Comparison of ENCODE assay signal across 8 cellular contexts in genomic region chrX:49191033-49191871, GRCh38. TPM values are rescaled to one million over a fixed set of nuclear protein-coding genes. Genes with fewer than 3 reads are reported as not detected.
DNase-seq lines count a peak whose midpoint lies in the region; ATAC-seq and TF ChIP-seq lines count a peak whose summit lies in the region.

No MANE protein-coding gene starts in this region.

- H3K4me1 ChIP-seq in adipocyte (ENCODE audit: control insufficient read depth, insufficient read depth, low read length) (peaks cover 2% of the 10 kb centered on the region), trophoblast cell (ENCODE audit: control insufficient read depth in 1 of 2, insufficient read depth in 2 of 2, low read length in 2 of 2) (peaks cover 6 to 7% of the 10 kb centered on the region in 2 experiments)

- H3K9me3 ChIP-seq in SU-DHL-6 (ENCODE audit: insufficient read depth, low read length) (no peaks in the 10 kb centered on the region), adipocyte (ENCODE audit: control insufficient read depth, low read length) (no peaks in the 10 kb centered on the region), trophoblast cell (ENCODE audit: insufficient read depth, low read depth, low read length) (no peaks in the 10 kb centered on the region)

- no peak overlapping the region for H2AK5ac ChIP-seq in trophoblast cell (ENCODE audit: low read length)

- no peak overlapping the region for H2BK120ac ChIP-seq in trophoblast cell (ENCODE audit: insufficient read depth, low read length, poor library complexity)

- H2BK12ac ChIP-seq in trophoblast cell (ENCODE audit: low read length) = no peak overlapping the region

- TF ChIP-seq CTCF in SU-DHL-6 (IDR thresholded peaks at IDR 0.05; ENCODE audit: insufficient read depth, low read length, poor library complexity, severe bottlenecking) = no peak

- peak overlapping the region; percentile 82 for H4K8ac ChIP-seq in trophoblast cell (ENCODE audit: low read depth, low read length)

- H3K18ac ChIP-seq in trophoblast cell (ENCODE audit: low read length) = peak overlapping the region; percentile 5

- peak overlapping the region; percentile 36 for H2BK5ac ChIP-seq in trophoblast cell (ENCODE audit: low read depth, low read length, poor library complexity)

- H3K4me2 ChIP-seq in SU-DHL-6 (ENCODE audit: low read depth, low read length, poor library complexity, severe bottlenecking) = peak overlapping the region; percentile 84
- peak overlapping the region; percentile 96 for H3K4me2 ChIP-seq in trophoblast cell (ENCODE audit: low read length)

- H3K14ac ChIP-seq in trophoblast cell (ENCODE audit: low read length) = peak overlapping the region; percentile 35

- peaks cover 6% of the 10 kb centered on the region for H3K79me1 ChIP-seq in trophoblast cell (ENCODE audit: low read length)

- peak overlapping the region; percentile 66 for H4K91ac ChIP-seq in trophoblast cell (ENCODE audit: low read depth, low read length)

- peak overlapping the region; percentile 71 for H2AFZ ChIP-seq in SU-DHL-6 (ENCODE audit: low read depth, low read length, severe bottlenecking)
- H2AFZ ChIP-seq in trophoblast cell (ENCODE audit: insufficient read depth, low read length, poor library complexity) = peak overlapping the region; percentile 30

- H3K27me3 ChIP-seq in SU-DHL-6 (ENCODE audit: low read length) (no peaks in the 10 kb centered on the region), adipocyte (replicated peaks; ENCODE audit: control insufficient read depth, insufficient read depth, low read length) (no peaks in the 10 kb centered on the region), trophoblast cell (ENCODE audit: insufficient read depth, low read length) (no peaks in the 10 kb centered on the region)

- H3K36me3 ChIP-seq in SU-DHL-6 (ENCODE audit: low read length) (no peaks in the 10 kb centered on the region), adipocyte (ENCODE audit: control insufficient read depth, insufficient read depth, low read length, severe bottlenecking) (no peaks in the 10 kb centered on the region), trophoblast cell (ENCODE audit: control insufficient read depth in 1 of 2, insufficient read depth in 2 of 2, low read length in 2 of 2) (no peaks in the 10 kb centered on the region)

- H3K27ac ChIP-seq in SU-DHL-6 (ENCODE audit: low read depth, low read length) (peak overlapping the region; percentile 72), trophoblast cell (ENCODE audit: low read depth, low read length) (peak overlapping the region; percentile 66)

- peaks cover 9% of the 10 kb centered on the region; the same call in 1 of the 2 replicates for H3F3A ChIP-seq in SU-DHL-6 (ENCODE audit: insufficient read depth)

- H3K9ac ChIP-seq in SU-DHL-6 (ENCODE audit: low read length) (peak overlapping the region; percentile 84), adipocyte (ENCODE audit: low read length) (peak overlapping the region; percentile 91), trophoblast cell (ENCODE audit: low read length) (peak overlapping the region; percentile 91)

- no peak overlapping the region for H4K12ac ChIP-seq in trophoblast cell (ENCODE audit: low read depth, low read length)

- H3K23ac ChIP-seq in trophoblast cell (ENCODE audit: low read length) = no peak overlapping the region

- peak; percentile 89 for ATAC-seq in HG02623 (IDR thresholded peaks at IDR 0.05; ENCODE audit: unreplicated experiment)

- H3K4ac ChIP-seq in trophoblast cell (ENCODE audit: low read depth, low read length) = peak overlapping the region; percentile 9

- TF ChIP-seq POLR2A in GM10847 (IDR thresholded peaks at IDR 0.05; ENCODE audit: extremely low read depth, insufficient read length) = peak; percentile 77

- no CpG with 5 or more reads among the region's 54 CpGs for WGBS in trophoblast cell (ENCODE audit: extremely low coverage, insufficient coverage, insufficient read length)

- H3K79me2 ChIP-seq in SU-DHL-6 (ENCODE audit: insufficient read depth, low read length) = no peaks in the 10 kb centered on the region
- peaks cover 2% of the 10 kb centered on the region for H3K79me2 ChIP-seq in trophoblast cell (ENCODE audit: control insufficient read depth, insufficient read depth, low read length, poor library complexity)

- H4K20me1 ChIP-seq in SU-DHL-6 (ENCODE audit: low read depth, low read length) = no peaks in the 10 kb centered on the region

- DNase-seq in NCI-H1092 treated with DMSO at 0.1 percent for 48 hours (lab: John Stamatoyannopoulos, UW) (peak; percentile 100), adipocyte (ENCODE audit: low read depth) (peak; percentile 97), cardiac septum (ENCODE audit: low spot score) (peak; percentile 93), trophoblast cell (peak; percentile 92 to 93), ureter (ENCODE audit: low spot score) (peak; percentile 94)

- H3K4me3 ChIP-seq in SU-DHL-6 (ENCODE audit: insufficient read depth, low read length, poor library complexity, severe bottlenecking) = peak overlapping the region; percentile 79
- H3K4me3 ChIP-seq in adipocyte (ENCODE audit: low read length) = peak overlapping the region; percentile 84
- peak overlapping the region; percentile 81 for H3K4me3 ChIP-seq in trophoblast cell (ENCODE audit: low read depth, low read length)

- no peaks in the 10 kb centered on the region for H3K9me2 ChIP-seq in SU-DHL-6 (replicated peaks; ENCODE audit: insufficient read depth, low read length)

- intact Hi-C loops in cardiac septum (cut with DNase I) = no loop called here

RNA-seq across cellular contexts. Expression of gene PRICKLE3, which starts 5.1 kb away (rescaled TPM):
- total RNA-seq in cardiac septum = 10.3 TPM
- polyA plus RNA-seq in trophoblast cell (2013) = 12.6 TPM in 2 replicates
- total RNA-seq in ureter = 24.7 TPM

RNA-seq across cellular contexts. Expression of gene SYP, which starts 8.7 kb away (rescaled TPM):
- total RNA-seq in cardiac septum (1.2 TPM), ureter (1.7 TPM)
- 0.14 and 0.16 TPM in 2 replicates for polyA plus RNA-seq in trophoblast cell (2013)

RNA-seq across cellular contexts. Expression of gene PLP2, which starts 19.6 kb away (rescaled TPM):
- 84.9 TPM for total RNA-seq in cardiac septum
- polyA plus RNA-seq in trophoblast cell (2013) = 35.9 and 37.5 TPM in 2 replicates
- 141 TPM for total RNA-seq in ureter

RNA-seq across cellular contexts. Expression of gene MAGIX, which starts 28.7 kb away (rescaled TPM):
- total RNA-seq in cardiac septum (3.4 TPM), ureter (12.8 TPM)
- polyA plus RNA-seq in trophoblast cell (2013) = 3.2 and 3.6 TPM in 2 replicates

RNA-seq across cellular contexts. Expression of gene CACNA1F, which starts 41.9 kb away (rescaled TPM):
- total RNA-seq in cardiac septum (0.08 TPM), ureter (0.49 TPM)
- polyA plus RNA-seq in trophoblast cell (2013) = 0.05 and 0.07 TPM in 2 replicates

Comparison
In these comparisons a context has a peak if more than half of its experiments do, and no peak if none do; other contexts are left out.
1. Peak in every context shown above with its lines: DNase-seq, ATAC-seq, H3K4me3 ChIP-seq and H3K27ac ChIP-seq.